9 cellular contexts compared by ENCODE assay signal in the genomic region with DNA sequence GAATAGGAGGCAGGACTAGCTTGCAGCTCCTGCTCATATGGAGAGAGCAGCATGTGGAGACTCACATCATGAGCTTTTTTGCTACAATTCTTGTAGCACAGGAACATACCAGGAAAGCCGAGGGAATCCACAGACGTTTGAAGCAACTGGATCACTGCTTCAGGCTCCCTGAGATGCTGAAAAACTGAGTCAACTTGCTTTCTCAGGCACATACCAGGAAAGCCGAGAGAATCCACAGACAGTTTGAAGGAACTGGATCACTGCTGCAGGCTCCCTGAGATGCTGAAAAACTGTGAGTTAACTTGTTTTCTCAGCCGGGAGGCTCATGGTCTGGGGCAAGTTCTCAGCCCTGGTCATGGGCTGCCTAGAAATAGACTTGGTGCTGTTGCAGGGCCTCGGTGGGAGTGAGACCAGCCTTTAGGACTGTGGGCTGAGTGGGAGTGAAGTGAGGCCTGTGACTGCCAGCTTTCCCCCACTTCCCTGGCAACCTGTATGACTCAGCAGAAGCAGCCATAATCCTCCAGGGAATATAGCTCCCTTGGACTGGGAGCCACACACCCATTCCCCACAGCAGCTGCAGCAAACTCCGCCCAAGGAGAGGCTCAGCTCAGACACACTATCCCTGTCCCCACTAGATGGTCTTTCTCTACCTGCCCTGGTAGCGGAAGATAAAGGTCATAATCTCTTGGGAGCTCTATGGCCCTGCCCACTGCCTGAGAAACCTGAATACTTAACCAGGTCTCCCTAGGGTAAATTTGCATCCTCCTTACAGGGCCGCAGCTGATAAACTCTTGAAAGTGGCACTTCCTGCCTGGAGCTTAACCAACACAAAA. TPM values are rescaled to one million over a fixed set of nuclear protein-coding genes. Genes with fewer than 3 reads are reported as not detected.
DNase-seq lines count a peak whose midpoint lies in the region; ATAC-seq, FAIRE-seq and TF ChIP-seq lines count a peak whose summit lies in the region.
"Had no signal": no experiment of that assay in that cellular context is flagged by ENCODE, and none has a peak within 500 bp of the region (broad histone marks: within the 10 kb centered on the region; RNA-seq: fewer than 3 reads in every experiment).

No MANE protein-coding gene starts in this region.

- TF ChIP-seq CTCF in A549 (IDR thresholded peaks at IDR 0.05) (no peak), brain microvascular endothelial cell (IDR thresholded peaks at IDR 0.05; ENCODE audit: low read depth, low read length, missing control alignments) (no peak), left ventricle myocardium inferior (IDR thresholded peaks at IDR 0.05; ENCODE audit: borderline replicate concordance) (no peak)

- H3K4me3 ChIP-seq in A549 (no peak overlapping the region), brain microvascular endothelial cell (ENCODE audit: low read depth, low read length) (no peak overlapping the region), left ventricle myocardium inferior (no peak overlapping the region)

- FAIRE-seq in A549 (lab: Jason Lieb, UNC) = no peak
- peak; percentile 42 for FAIRE-seq in HTR-8/SVneo (lab: Jason Lieb, UNC)

- H3K4me1 ChIP-seq in A549 (peaks cover 4% of the 10 kb centered on the region; the same call in 1 of the 3 replicates), left ventricle myocardium inferior (no peaks in the 10 kb centered on the region)

- POLR2A ChIA-PET in A549 (lab: Yijun Ruan, JAX) = no interaction called here

- H3K9me3 ChIP-seq in A549 = peaks cover 36% of the 10 kb centered on the region; the same call in 2 of the 3 replicates
- peaks cover 46% of the 10 kb centered on the region for H3K9me3 ChIP-seq in left ventricle myocardium inferior (replicated peaks)

- WGBS in A549 (ENCODE audit: missing lambda C conversion rate) = 75% methylated on average over 8 of the region's 8 CpGs

- H3K27ac ChIP-seq in A549 (peak overlapping the region in 1 of 2 experiments; percentile 38; a peak in 2 of 6 replicates), brain microvascular endothelial cell (no peak overlapping the region), left ventricle myocardium inferior (replicated peaks) (no peak overlapping the region)
- H3K27ac ChIP-seq: HL-60 had no signal

- intact Hi-C loops in left ventricle myocardium inferior (cut with micrococcal nuclease) = no loop called here

- no peak for TF ChIP-seq POLR2A in A549 (IDR thresholded peaks at IDR 0.05; ENCODE audit: low read length)

- H3K27me3 ChIP-seq in brain microvascular endothelial cell (replicated peaks) (no peaks in the 10 kb centered on the region), left ventricle myocardium inferior (ENCODE audit: low read depth) (no peaks in the 10 kb centered on the region)

- no peak for TF ChIP-seq RAD21 in A549 (conservative IDR thresholded peaks at IDR 0.05 in 1 of 2, IDR thresholded peaks at IDR 0.05 in 1 of 2)

- no peak overlapping the region for H3K4me2 ChIP-seq in A549

- CTCF ChIA-PET in A549 (lab: Yijun Ruan, JAX) = interaction anchor here (0.9 to 1.3 kb wide), 2 partner anchors 13 to 198 kb away, joined by 3 to 4 read pairs; no protein-coding TSS in a partner anchor

- in situ Hi-C loops in brain microvascular endothelial cell (cut with HindIII; ENCODE audit: low pct_ligation_motif_present, low sequenced_read_pairs) = no loop called here

- H3K36me3 ChIP-seq in brain microvascular endothelial cell (replicated peaks) (no peaks in the 10 kb centered on the region), left ventricle myocardium inferior (no peaks in the 10 kb centered on the region)

- DNase-seq in A549 (ENCODE audit: low read depth in 1 of 2, low spot score in 1 of 2) (no peak), HTR-8/SVneo (ENCODE audit: insufficient read length, low spot score) (no peak), brain microvascular endothelial cell (peak; percentile 48), left ventricle myocardium inferior (no peak)
- DNase-seq in activated CD4-positive, alpha-beta T cell treated with anti-CD3 and anti-CD28 coated beads for 1 hour = no peak

- ATAC-seq in A549 = no peak
- ATAC-seq in GM19468 (IDR thresholded peaks at IDR 0.05; ENCODE audit: extremely low read depth, unreplicated experiment) = peak; percentile 32
- no peak for ATAC-seq in GM21360 (IDR thresholded peaks at IDR 0.05; ENCODE audit: unreplicated experiment)
- ATAC-seq in GM19395 (IDR thresholded peaks at IDR 0.05; ENCODE audit: unreplicated experiment) = no peak

- no peak for TF ChIP-seq EP300 in A549 (IDR thresholded peaks at IDR 0.05)

TF ChIP-seq in A549, 52 proteins besides CTCF, POLR2A, EP300 and RAD21:
- TF ChIP-seq EHMT2 (IDR thresholded peaks at IDR 0.05; ENCODE audit: low read depth) (no peak), MAFK (IDR thresholded peaks at IDR 0.05; ENCODE audit: partially characterized antibody) (peak; percentile 25)
TF ChIP-seq in A549: peak in this region for 1.

RNA-seq across cellular contexts. Expression of a gene that starts 51.9 kb away (rescaled TPM):
- polyA plus RNA-seq in A549 (2011; rRNA removed) (406 and 539 TPM in 2 replicates), A549 (2017; fragmentation: RNase III; extraction: RNeasy Plus Mini Kit Qiagen cat#74134 plus additional on column Dnase treatment) (201 to 231 TPM (median 222 TPM) in 3 replicates)
- polyA plus RNA-seq in A549 (2012; cell fraction: cytosol; rRNA removed) = 191 and 210 TPM in 2 replicates
- 78.8 and 97.0 TPM in 2 replicates for polyA plus RNA-seq in A549 (2012; cell fraction: nucleus; rRNA removed)
- polyA minus RNA-seq in A549 (2011; rRNA and poly(A)+ RNA removed) = 117 and 129 TPM in 2 replicates
- 40.8 TPM for total RNA-seq in left ventricle myocardium inferior
